In the genomic region with DNA sequence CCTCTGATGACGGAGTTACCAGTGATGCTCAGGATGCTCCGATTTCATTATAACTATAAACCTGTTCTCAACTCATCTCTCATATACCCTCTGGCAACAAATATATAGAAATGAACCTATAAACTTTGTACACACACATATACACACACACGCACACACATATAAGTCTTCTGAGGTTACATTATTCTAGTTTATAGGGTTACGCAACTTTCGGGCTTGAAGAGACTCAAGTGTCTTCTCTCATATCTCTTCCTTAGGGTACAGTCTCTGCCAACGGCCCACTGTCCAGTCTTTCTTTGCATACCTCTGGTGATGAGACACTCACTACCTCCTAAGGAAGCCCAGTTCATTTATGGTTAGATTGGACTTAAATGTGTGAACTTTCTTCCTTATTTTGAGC, we compare ENCODE assay signal across 14 cellular contexts.
"Had no signal": no experiment of that assay in that cellular context is flagged by ENCODE, and none has a peak within 500 bp of the region (broad histone marks: within the 10 kb centered on the region; RNA-seq: fewer than 3 reads in every experiment).

No MANE protein-coding gene starts in this region.

- H3K4me1 ChIP-seq: left ventricle myocardium inferior, tibial artery had no signal

- ATAC-seq: stimulated activated naive CD8-positive, alpha-beta T cell treated with anti-CD3 and anti-CD28 coated beads, Interleukin-15, Interleukin-2, amounts not matched to agents 100 U/mL and 50 U/mL, for 24 hours had no signal

- H3K36me3 ChIP-seq: left ventricle myocardium inferior, tibial artery, WERI-Rb-1 had no signal

- H3K27ac ChIP-seq: left ventricle myocardium inferior, skin epidermis, tibial artery had no signal

- DNase-seq: activated CD4-positive, alpha-beta T cell treated with anti-CD3 and anti-CD28 coated beads, Interleukin-2, amount 50 U/mL, for 4 hours; activated effector memory CD4-positive, alpha-beta T cell treated with anti-CD3 and anti-CD28 coated beads, Interleukin-2, amount 50 U/mL, for 16 hours; activated T-cell treated with anti-CD3 and anti-CD28 coated beads, Interleukin-2, amount 50 U/mL, for 72 hours; effector memory CD4-positive, alpha-beta T cell; hypothalamus; left ventricle myocardium inferior; occipital lobe; retina; stimulated activated naive CD8-positive, alpha-beta T cell treated with anti-CD3 and anti-CD28 coated beads, Interleukin-15, Interleukin-2, amounts not matched to agents 100 U/mL and 50 U/mL, for 24 hours; substantia nigra; tibial artery had no signal

- H3K27me3 ChIP-seq: tibial artery had no signal

- H3K4me3 ChIP-seq: left ventricle myocardium inferior, skin epidermis, tibial artery had no signal

- FAIRE-seq: urothelium cell line had no signal

- H3K9me3 ChIP-seq: left ventricle myocardium inferior, tibial artery had no signal
